7 cellular contexts compared by ENCODE assay signal in genomic region chr14:21093769-21094681, GRCh38. TPM values are rescaled to one million over a fixed set of nuclear protein-coding genes. Genes with fewer than 3 reads are reported as not detected.
DNase-seq lines count a peak whose midpoint lies in the region; ATAC-seq and TF ChIP-seq lines count a peak whose summit lies in the region.
"Had no signal": no experiment of that assay in that cellular context is flagged by ENCODE, and none has a peak within 500 bp of the region (broad histone marks: within the 10 kb centered on the region; RNA-seq: fewer than 3 reads in every experiment).

No MANE protein-coding gene starts in this region.

- H3K9ac ChIP-seq in parathyroid adenoma = no peak overlapping the region

- H3K36me3 Mint-ChIP-seq in brain = peaks cover 37% of the 10 kb centered on the region

- H3K27me3 Mint-ChIP-seq in brain = peaks cover 6% of the 10 kb centered on the region

- H3K9me3 Mint-ChIP-seq in brain = peaks cover 0 to 11% (median 0%) of the 10 kb centered on the region in 5 experiments

- H3K79me2 ChIP-seq in parathyroid adenoma = peaks cover 10% of the 10 kb centered on the region

- H3K27me3 ChIP-seq in parathyroid adenoma (ENCODE audit: control insufficient read depth, insufficient read depth, low read length) = no peaks in the 10 kb centered on the region

- TF ChIP-seq CTCF in brain (conservative IDR thresholded peaks at IDR 0.05) (peak; percentile 27 to 65), parathyroid adenoma (IDR thresholded peaks at IDR 0.05) (no peak)

- H3K27ac Mint-ChIP-seq in brain = peak overlapping the region; percentile 87 to 99 (median 94)

- H3K36me3 ChIP-seq in parathyroid adenoma (ENCODE audit: control insufficient read depth, insufficient read depth, low read length) = no peaks in the 10 kb centered on the region

- no peak for ATAC-seq in HG02885 (IDR thresholded peaks at IDR 0.05; ENCODE audit: poor library complexity, unreplicated experiment)

- H3K4me3 Mint-ChIP-seq in brain = peak overlapping the region; percentile 75 to 94 (median 87)

- peak overlapping the region; percentile 62 for H3K4me2 ChIP-seq in parathyroid adenoma (ENCODE audit: low read length)

- peaks cover 69% of the 10 kb centered on the region for H3K4me1 Mint-ChIP-seq in brain

- peak overlapping the region; percentile 16 for H3K4me3 ChIP-seq in parathyroid adenoma (ENCODE audit: low read depth, low read length)
- H3K4me3 ChIP-seq: SJSA1 had no signal

- peaks cover 33% of the 10 kb centered on the region for H3K4me1 ChIP-seq in parathyroid adenoma

- peak overlapping the region; percentile 71 for H3K27ac ChIP-seq in parathyroid adenoma
- H3K27ac ChIP-seq: SJSA1 had no signal

- no peaks in the 10 kb centered on the region for H3K9me3 ChIP-seq in parathyroid adenoma (ENCODE audit: control insufficient read depth, low read length)
- H3K9me3 ChIP-seq: SJSA1 had no signal

- no peak overlapping the region for H2AFZ ChIP-seq in parathyroid adenoma

- DNase-seq in NCI-H1105 treated with DMSO at 0.1 percent for 48 hours (lab: John Stamatoyannopoulos, UW) (peak; percentile 43), H4 (ENCODE audit: low spot score) (no peak)
- DNase-seq in stimulated activated CD4-positive, alpha-beta T cell treated with anti-CD3 and anti-CD28 coated beads, Interleukin-4, amount 100 ng/mL, for 1 hour = no peak

RNA-seq across cellular contexts. Expression of gene ZNF219, which starts 4.4 kb away (rescaled TPM):
- 49.4 TPM for polyA plus RNA-seq in brain (ENCODE audit: insufficient read depth, low read depth, low replicate concordance)
- total RNA-seq in H4 (2014; rRNA removed; shearing (Covaris generic)) = 7.3 and 11.3 TPM in 2 replicates

RNA-seq across cellular contexts. Expression of gene TMEM253, which starts 6.8 kb away (rescaled TPM):
- polyA plus RNA-seq in brain (ENCODE audit: insufficient read depth, low read depth, low replicate concordance) = 0.29 TPM
- 0.47 and 0.68 TPM in 2 replicates for total RNA-seq in H4 (2014; rRNA removed; shearing (Covaris generic))
- total RNA-seq: SJSA1 had no signal

RNA-seq across cellular contexts. Expression of gene ARHGEF40, which starts 23.9 kb away (rescaled TPM):
- 21.3 TPM for polyA plus RNA-seq in brain (ENCODE audit: insufficient read depth, low read depth, low replicate concordance)
- total RNA-seq in H4 (2014; rRNA removed; shearing (Covaris generic)) = 11.2 and 15.4 TPM in 2 replicates

RNA-seq across cellular contexts. Expression of gene RNASE8, which starts 36.4 kb away (rescaled TPM):
- not detected for polyA plus RNA-seq in brain (ENCODE audit: insufficient read depth, low read depth, low replicate concordance)
- not detected in 2 replicates for total RNA-seq in H4 (2014; rRNA removed; shearing (Covaris generic))
- total RNA-seq: SJSA1 had no signal

RNA-seq across cellular contexts. Expression of gene RNASE7, which starts 51.9 kb away (rescaled TPM):
- not detected for polyA plus RNA-seq in brain (ENCODE audit: insufficient read depth, low read depth, low replicate concordance)
- total RNA-seq in H4 (2014; rRNA removed; shearing (Covaris generic)) = not detected in 2 replicates
- total RNA-seq: SJSA1 had no signal
